In the genomic region with DNA sequence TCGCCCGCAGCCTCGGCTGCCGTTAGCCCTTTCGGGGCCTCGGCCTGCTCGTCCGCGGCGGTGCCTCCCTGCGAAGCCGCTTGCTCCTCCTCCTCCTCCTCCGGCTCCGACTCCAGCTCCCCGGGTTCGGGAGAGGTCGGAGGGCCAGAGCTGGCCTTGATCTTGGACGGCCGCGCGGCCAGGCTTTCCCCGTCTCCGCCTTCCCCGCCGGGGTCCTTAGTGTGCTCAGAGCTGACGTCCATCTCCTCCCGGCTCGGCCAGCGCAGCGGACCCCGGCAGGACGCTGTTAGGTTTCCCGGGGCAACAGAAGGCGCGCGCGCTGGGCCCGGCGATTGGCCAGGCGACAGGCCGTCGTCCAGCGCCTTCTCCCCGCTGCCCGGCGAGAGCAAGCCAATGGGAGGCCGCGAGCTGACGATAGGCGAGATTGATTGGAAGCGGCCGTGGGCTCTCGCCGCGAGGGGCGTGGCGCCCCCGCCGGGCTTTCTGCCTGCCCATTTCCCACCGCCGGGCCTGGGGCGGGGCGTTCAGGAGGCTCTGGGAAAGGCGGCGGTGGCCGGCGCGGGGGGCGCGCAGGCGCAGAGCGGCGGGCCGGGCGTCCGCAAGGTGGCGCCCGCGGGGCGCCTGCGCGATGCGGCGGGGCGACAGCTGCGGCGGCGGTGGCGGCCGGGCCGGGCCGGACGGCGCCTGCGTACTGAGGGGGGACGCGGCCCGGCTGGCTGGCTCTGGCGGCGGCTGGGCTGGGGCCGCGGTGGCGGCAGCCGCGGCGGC, we compare ENCODE assay signal across 1 cellular context.
TF ChIP-seq lines count a peak whose summit lies in the region.

Gene TADA2B, plus strand, starts transcription at position 676 of the 768 bp plus-strand sequence. CDS start 208 bp downstream, outside the sequence.

TF ChIP-seq in HepG2, 621 proteins besides CTCF, POLR2A, EP300 and RAD21 (continued from another document and continues in another):
- TF ChIP-seq ZBED4 (CRISPR knock-in tag; IDR thresholded peaks at IDR 0.05; ENCODE audit: borderline replicate concordance) (no peak), DBP (CRISPR knock-in tag; IDR thresholded peaks at IDR 0.05; ENCODE audit: not compliant biosample characterization) (no peak), ZNF383 (CRISPR knock-in tag; IDR thresholded peaks at IDR 0.05; ENCODE audit: borderline replicate concordance) (no peak), MATR3 (CRISPR knock-in tag; IDR thresholded peaks at IDR 0.05) (no peak), SIX1 (CRISPR knock-in tag; IDR thresholded peaks at IDR 0.05; ENCODE audit: borderline replicate concordance) (no peak), ZNF720 (CRISPR knock-in tag; IDR thresholded peaks at IDR 0.05) (no peak), ZC3H13 (CRISPR knock-in tag; IDR thresholded peaks at IDR 0.05) (no peak), ZNF773 (CRISPR knock-in tag; IDR thresholded peaks at IDR 0.05; ENCODE audit: borderline replicate concordance) (no peak), ZKSCAN8 (CRISPR knock-in tag; IDR thresholded peaks at IDR 0.05; ENCODE audit: borderline replicate concordance) (no peak), HDAC1 (CRISPR knock-in tag; IDR thresholded peaks at IDR 0.05) (peak; percentile 99), ZNF33B (CRISPR knock-in tag; IDR thresholded peaks at IDR 0.05) (no peak), TRIM22 (IDR thresholded peaks at IDR 0.05) (no peak), BHLHE40 (IDR thresholded peaks at IDR 0.05; ENCODE audit: low read length) (no peak), NFRKB (IDR thresholded peaks at IDR 0.05) (no peak), MAZ (IDR thresholded peaks at IDR 0.05; ENCODE audit: borderline replicate concordance, low read depth, low read length) (peak; percentile 78), MAZ (CRISPR knock-in tag; IDR thresholded peaks at IDR 0.05; ENCODE audit: low read depth) (peak; percentile 71), ZFP36 (IDR thresholded peaks at IDR 0.05; ENCODE audit: borderline replicate concordance, low read depth, low read length, partially characterized antibody) (no peak), SMARCE1 (IDR thresholded peaks at IDR 0.05; ENCODE audit: borderline replicate concordance) (no peak), ZNF569 (CRISPR knock-in tag; IDR thresholded peaks at IDR 0.05; ENCODE audit: borderline replicate concordance) (no peak), ZNF207 (IDR thresholded peaks at IDR 0.05; ENCODE audit: borderline replicate concordance) (no peak), TEAD3 (CRISPR knock-in tag; optimal IDR thresholded peaks at IDR 0.05; ENCODE audit: borderline replicate concordance) (no peak), ZEB1 (IDR thresholded peaks at IDR 0.05; ENCODE audit: insufficient replicate concordance, low read depth) (no peak), ZFP41 (CRISPR knock-in tag; IDR thresholded peaks at IDR 0.05; ENCODE audit: borderline replicate concordance) (no peak), TBL1XR1 (IDR thresholded peaks at IDR 0.05; ENCODE audit: borderline replicate concordance, low read length, partially characterized antibody) (no peak), NONO (IDR thresholded peaks at IDR 0.05) (no peak), NONO (CRISPR knock-in tag; conservative IDR thresholded peaks at IDR 0.05) (no peak), ZNF724P (CRISPR knock-in tag; IDR thresholded peaks at IDR 0.05; ENCODE audit: borderline replicate concordance) (no peak), KLF11 (CRISPR knock-in tag; IDR thresholded peaks at IDR 0.05) (no peak), ZNF777 (CRISPR knock-in tag; IDR thresholded peaks at IDR 0.05) (peak; percentile 28; the same call in 1 of the 2 replicates), ZFYVE20 (CRISPR knock-in tag; IDR thresholded peaks at IDR 0.05; ENCODE audit: borderline replicate concordance, low read depth) (no peak), NCOA1 (CRISPR knock-in tag; IDR thresholded peaks at IDR 0.05) (no peak), MBD4 (IDR thresholded peaks at IDR 0.05; ENCODE audit: borderline replicate concordance, low read length) (no peak), ZNF225 (CRISPR knock-in tag; IDR thresholded peaks at IDR 0.05) (peak; percentile 25; the same call in 1 of the 2 replicates), GTF2F1 (IDR thresholded peaks at IDR 0.05; ENCODE audit: low read length) (no peak), CENPX (CRISPR knock-in tag; IDR thresholded peaks at IDR 0.05) (no peak), PLRG1 (conservative IDR thresholded peaks at IDR 0.05) (no peak)
- TF ChIP-seq, protein P1, sequence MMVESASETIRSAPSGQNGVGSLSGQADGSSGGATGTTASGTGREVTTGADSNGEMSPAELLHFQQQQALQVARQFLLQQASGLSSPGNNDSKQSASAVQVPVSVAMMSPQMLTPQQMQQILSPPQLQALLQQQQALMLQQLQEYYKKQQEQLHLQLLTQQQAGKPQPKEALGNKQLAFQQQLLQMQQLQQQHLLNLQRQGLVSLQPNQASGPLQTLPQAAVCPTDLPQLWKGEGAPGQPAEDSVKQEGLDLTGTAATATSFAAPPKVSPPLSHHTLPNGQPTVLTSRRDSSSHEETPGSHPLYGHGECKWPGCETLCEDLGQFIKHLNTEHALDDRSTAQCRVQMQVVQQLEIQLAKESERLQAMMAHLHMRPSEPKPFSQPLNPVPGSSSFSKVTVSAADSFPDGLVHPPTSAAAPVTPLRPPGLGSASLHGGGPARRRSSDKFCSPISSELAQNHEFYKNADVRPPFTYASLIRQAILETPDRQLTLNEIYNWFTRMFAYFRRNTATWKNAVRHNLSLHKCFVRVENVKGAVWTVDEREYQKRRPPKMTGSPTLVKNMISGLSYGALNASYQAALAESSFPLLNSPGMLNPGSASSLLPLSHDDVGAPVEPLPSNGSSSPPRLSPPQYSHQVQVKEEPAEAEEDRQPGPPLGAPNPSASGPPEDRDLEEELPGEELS (CRISPR knock-in tag; IDR thresholded peaks at IDR 0.05) = no peak; the same call in 1 of the 2 replicates
- TF ChIP-seq, protein P2, sequence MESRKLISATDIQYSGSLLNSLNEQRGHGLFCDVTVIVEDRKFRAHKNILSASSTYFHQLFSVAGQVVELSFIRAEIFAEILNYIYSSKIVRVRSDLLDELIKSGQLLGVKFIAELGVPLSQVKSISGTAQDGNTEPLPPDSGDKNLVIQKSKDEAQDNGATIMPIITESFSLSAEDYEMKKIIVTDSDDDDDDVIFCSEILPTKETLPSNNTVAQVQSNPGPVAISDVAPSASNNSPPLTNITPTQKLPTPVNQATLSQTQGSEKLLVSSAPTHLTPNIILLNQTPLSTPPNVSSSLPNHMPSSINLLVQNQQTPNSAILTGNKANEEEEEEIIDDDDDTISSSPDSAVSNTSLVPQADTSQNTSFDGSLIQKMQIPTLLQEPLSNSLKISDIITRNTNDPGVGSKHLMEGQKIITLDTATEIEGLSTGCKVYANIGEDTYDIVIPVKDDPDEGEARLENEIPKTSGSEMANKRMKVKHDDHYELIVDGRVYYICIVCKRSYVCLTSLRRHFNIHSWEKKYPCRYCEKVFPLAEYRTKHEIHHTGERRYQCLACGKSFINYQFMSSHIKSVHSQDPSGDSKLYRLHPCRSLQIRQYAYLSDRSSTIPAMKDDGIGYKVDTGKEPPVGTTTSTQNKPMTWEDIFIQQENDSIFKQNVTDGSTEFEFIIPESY (CRISPR knock-in tag; IDR thresholded peaks at IDR 0.05) = no peak
- TF ChIP-seq, protein P3, sequence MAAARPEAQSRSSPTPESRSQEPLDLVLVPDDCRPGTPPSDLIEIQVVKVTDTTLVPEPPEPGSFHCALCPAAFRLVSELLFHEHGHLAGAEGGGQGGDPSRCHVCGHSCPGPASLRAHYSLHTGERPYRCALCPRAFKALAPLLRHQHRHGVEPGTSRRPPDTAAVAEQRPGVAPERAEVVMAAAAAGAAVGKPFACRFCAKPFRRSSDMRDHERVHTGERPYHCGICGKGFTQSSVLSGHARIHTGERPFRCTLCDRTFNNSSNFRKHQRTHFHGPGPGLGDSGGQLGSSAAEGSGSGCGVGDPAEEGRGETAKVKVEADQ (CRISPR knock-in tag; IDR thresholded peaks at IDR 0.05; ENCODE audit: borderline replicate concordance) = no peak
- TF ChIP-seq, protein P4, sequence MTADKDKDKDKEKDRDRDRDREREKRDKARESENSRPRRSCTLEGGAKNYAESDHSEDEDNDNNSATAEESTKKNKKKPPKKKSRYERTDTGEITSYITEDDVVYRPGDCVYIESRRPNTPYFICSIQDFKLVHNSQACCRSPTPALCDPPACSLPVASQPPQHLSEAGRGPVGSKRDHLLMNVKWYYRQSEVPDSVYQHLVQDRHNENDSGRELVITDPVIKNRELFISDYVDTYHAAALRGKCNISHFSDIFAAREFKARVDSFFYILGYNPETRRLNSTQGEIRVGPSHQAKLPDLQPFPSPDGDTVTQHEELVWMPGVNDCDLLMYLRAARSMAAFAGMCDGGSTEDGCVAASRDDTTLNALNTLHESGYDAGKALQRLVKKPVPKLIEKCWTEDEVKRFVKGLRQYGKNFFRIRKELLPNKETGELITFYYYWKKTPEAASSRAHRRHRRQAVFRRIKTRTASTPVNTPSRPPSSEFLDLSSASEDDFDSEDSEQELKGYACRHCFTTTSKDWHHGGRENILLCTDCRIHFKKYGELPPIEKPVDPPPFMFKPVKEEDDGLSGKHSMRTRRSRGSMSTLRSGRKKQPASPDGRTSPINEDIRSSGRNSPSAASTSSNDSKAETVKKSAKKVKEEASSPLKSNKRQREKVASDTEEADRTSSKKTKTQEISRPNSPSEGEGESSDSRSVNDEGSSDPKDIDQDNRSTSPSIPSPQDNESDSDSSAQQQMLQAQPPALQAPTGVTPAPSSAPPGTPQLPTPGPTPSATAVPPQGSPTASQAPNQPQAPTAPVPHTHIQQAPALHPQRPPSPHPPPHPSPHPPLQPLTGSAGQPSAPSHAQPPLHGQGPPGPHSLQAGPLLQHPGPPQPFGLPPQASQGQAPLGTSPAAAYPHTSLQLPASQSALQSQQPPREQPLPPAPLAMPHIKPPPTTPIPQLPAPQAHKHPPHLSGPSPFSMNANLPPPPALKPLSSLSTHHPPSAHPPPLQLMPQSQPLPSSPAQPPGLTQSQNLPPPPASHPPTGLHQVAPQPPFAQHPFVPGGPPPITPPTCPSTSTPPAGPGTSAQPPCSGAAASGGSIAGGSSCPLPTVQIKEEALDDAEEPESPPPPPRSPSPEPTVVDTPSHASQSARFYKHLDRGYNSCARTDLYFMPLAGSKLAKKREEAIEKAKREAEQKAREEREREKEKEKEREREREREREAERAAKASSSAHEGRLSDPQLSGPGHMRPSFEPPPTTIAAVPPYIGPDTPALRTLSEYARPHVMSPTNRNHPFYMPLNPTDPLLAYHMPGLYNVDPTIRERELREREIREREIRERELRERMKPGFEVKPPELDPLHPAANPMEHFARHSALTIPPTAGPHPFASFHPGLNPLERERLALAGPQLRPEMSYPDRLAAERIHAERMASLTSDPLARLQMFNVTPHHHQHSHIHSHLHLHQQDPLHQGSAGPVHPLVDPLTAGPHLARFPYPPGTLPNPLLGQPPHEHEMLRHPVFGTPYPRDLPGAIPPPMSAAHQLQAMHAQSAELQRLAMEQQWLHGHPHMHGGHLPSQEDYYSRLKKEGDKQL (CRISPR knock-in tag; IDR thresholded peaks at IDR 0.05; ENCODE audit: low read depth) = no peak
- TF ChIP-seq, protein P5, sequence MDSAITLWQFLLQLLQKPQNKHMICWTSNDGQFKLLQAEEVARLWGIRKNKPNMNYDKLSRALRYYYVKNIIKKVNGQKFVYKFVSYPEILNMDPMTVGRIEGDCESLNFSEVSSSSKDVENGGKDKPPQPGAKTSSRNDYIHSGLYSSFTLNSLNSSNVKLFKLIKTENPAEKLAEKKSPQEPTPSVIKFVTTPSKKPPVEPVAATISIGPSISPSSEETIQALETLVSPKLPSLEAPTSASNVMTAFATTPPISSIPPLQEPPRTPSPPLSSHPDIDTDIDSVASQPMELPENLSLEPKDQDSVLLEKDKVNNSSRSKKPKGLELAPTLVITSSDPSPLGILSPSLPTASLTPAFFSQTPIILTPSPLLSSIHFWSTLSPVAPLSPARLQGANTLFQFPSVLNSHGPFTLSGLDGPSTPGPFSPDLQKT (CRISPR knock-in tag; IDR thresholded peaks at IDR 0.05; ENCODE audit: borderline replicate concordance) = no peak
- TF ChIP-seq, protein P6, sequence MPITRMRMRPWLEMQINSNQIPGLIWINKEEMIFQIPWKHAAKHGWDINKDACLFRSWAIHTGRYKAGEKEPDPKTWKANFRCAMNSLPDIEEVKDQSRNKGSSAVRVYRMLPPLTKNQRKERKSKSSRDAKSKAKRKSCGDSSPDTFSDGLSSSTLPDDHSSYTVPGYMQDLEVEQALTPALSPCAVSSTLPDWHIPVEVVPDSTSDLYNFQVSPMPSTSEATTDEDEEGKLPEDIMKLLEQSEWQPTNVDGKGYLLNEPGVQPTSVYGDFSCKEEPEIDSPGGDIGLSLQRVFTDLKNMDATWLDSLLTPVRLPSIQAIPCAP (CRISPR knock-in tag; IDR thresholded peaks at IDR 0.05; ENCODE audit: low read depth) = no peak
